In genomic region chr6:168574699-168575195, GRCh38 we compare ENCODE assay signal across 12 cellular contexts.
A peak's percentile ranks its signal among the peaks of the same experiment; 100 is the strongest.
DNase-seq lines count a peak whose midpoint lies in the region; ATAC-seq, FAIRE-seq and TF ChIP-seq lines count a peak whose summit lies in the region.
"Had no signal": no experiment of that assay in that cellular context is flagged by ENCODE, and none has a peak within 500 bp of the region (broad histone marks: within the 10 kb centered on the region; RNA-seq: fewer than 3 reads in every experiment).

No MANE protein-coding gene starts in this region.

- no peak for TF ChIP-seq EP300 in H1 (IDR thresholded peaks at IDR 0.05; ENCODE audit: borderline replicate concordance in 1 of 2, low read depth in 2 of 2, low read length in 2 of 2)

- H3K36me3 Mint-ChIP-seq in activated CD4-positive, alpha-beta memory T cell treated with anti-CD3 and anti-CD28 coated beads, Interleukin-2, amount 10 ng/mL, durations not matched to agents 7 days and 5 days (ENCODE audit: low read depth) = no peaks in the 10 kb centered on the region

- H3K27ac ChIP-seq in H1 (ENCODE audit: low read depth, low read length) (no peak overlapping the region), keratinocyte (ENCODE audit: control insufficient read depth, insufficient read depth, low read length) (no peak overlapping the region)

- H3K27me3 Mint-ChIP-seq in activated CD4-positive, alpha-beta memory T cell treated with anti-CD3 and anti-CD28 coated beads, Interleukin-2, amount 10 ng/mL, durations not matched to agents 7 days and 5 days = no peaks in the 10 kb centered on the region

- TF ChIP-seq RAD21 in H1 (IDR thresholded peaks at IDR 0.05 in 1 of 2, conservative IDR thresholded peaks at IDR 0.05 in 1 of 2; ENCODE audit: low read depth in 2 of 2, low read length in 2 of 2) = no peak

- H3K9me3 Mint-ChIP-seq in activated CD4-positive, alpha-beta memory T cell treated with anti-CD3 and anti-CD28 coated beads, Interleukin-2, amount 10 ng/mL, durations not matched to agents 7 days and 5 days = no peaks in the 10 kb centered on the region

- no peak overlapping the region for H2AK5ac ChIP-seq in H1 (ENCODE audit: low read depth, low read length)

- H3K4me1 ChIP-seq in H1 (replicated peaks in 1 of 4; ENCODE audit: control insufficient read depth in 3 of 4, insufficient read depth in 4 of 4, low read length in 3 of 4) (peaks cover 0 to 7% (median 1%) of the 10 kb centered on the region in 4 experiments; a peak in 4 of 7 replicates), keratinocyte (ENCODE audit: control insufficient read depth, extremely low read depth, insufficient read depth, low read length) (no peaks in the 10 kb centered on the region)

- H4K91ac ChIP-seq in H1 (replicated peaks; ENCODE audit: insufficient read length, low read length) = no peak overlapping the region

- dilution Hi-C loops in keratinocyte (cut with MboI; ENCODE audit: extremely low pct_ligation_motif_present, low sequenced_read_pairs) = no loop called here

- H3K4me3 Mint-ChIP-seq in activated CD4-positive, alpha-beta memory T cell treated with anti-CD3 and anti-CD28 coated beads, Interleukin-2, amount 10 ng/mL, durations not matched to agents 7 days and 5 days = no peak overlapping the region

- H4K8ac ChIP-seq in H1 (ENCODE audit: extremely low read depth, insufficient read depth, low read length) = peak overlapping the region; percentile 53; the same call in 1 of the 2 replicates

- no peak for TF ChIP-seq CTCF in H1 (IDR thresholded peaks at IDR 0.05; ENCODE audit: control extremely low read depth in 1 of 3, insufficient read depth in 1 of 3, low read depth in 1 of 3, low read length in 3 of 3)
- TF ChIP-seq CTCF in keratinocyte (optimal IDR thresholded peaks at IDR 0.05 in 1 of 3, IDR thresholded peaks at IDR 0.05 in 1 of 3, conservative IDR thresholded peaks at IDR 0.05 in 1 of 3; ENCODE audit: extremely low read depth in 1 of 3, insufficient read depth in 2 of 3, low read length in 3 of 3) = no peak

- H3K9me1 ChIP-seq in keratinocyte (ENCODE audit: control insufficient read depth, extremely low read depth, insufficient read depth, low read length) = no peaks in the 10 kb centered on the region

- H2BK5ac ChIP-seq in H1 (ENCODE audit: low read depth, low read length) = no peak overlapping the region

- H3K27me3 ChIP-seq in MG63 (no peaks in the 10 kb centered on the region), H1 (replicated peaks in 1 of 4; ENCODE audit: control insufficient read depth in 3 of 4, extremely low read depth in 1 of 4, insufficient read depth in 3 of 4, low read length in 3 of 4) (no peaks in the 10 kb centered on the region), keratinocyte (ENCODE audit: control insufficient read depth, extremely low read depth, insufficient read depth, low read length) (no peaks in the 10 kb centered on the region)

- no peak overlapping the region for H2BK12ac ChIP-seq in H1 (ENCODE audit: low read depth, low read length)

- H3K9ac ChIP-seq in H1 (replicated peaks in 1 of 4; ENCODE audit: extremely low read depth in 1 of 4, low read depth in 3 of 4, low read length in 3 of 4) (no peak overlapping the region), keratinocyte (ENCODE audit: control insufficient read depth, extremely low read depth, insufficient read depth, low read length) (no peak overlapping the region)

- H3K18ac ChIP-seq in H1 (ENCODE audit: extremely low read depth, low read length) = no peak overlapping the region

- no peaks in the 10 kb centered on the region for H3K23me2 ChIP-seq in H1 (ENCODE audit: low read depth, low read length)

- no peaks in the 10 kb centered on the region for H3K4me1 Mint-ChIP-seq in activated CD4-positive, alpha-beta memory T cell treated with anti-CD3 and anti-CD28 coated beads, Interleukin-2, amount 10 ng/mL, durations not matched to agents 7 days and 5 days

- H3K4ac ChIP-seq in H1 (replicated peaks; ENCODE audit: insufficient read length, low read depth, low read length) = no peak overlapping the region

- H2BK120ac ChIP-seq in H1 (replicated peaks; ENCODE audit: low read depth, low read length) = no peak overlapping the region

- no peak overlapping the region for H2BK15ac ChIP-seq in H1 (ENCODE audit: low read length)

- no peaks in the 10 kb centered on the region for H3K79me1 ChIP-seq in H1 (ENCODE audit: low read depth, low read length)

- H3K4me3 ChIP-seq in MG63 (no peak overlapping the region), H1 (ENCODE audit: extremely low read depth in 1 of 4, insufficient read depth in 2 of 4, low read depth in 3 of 4, low read length in 4 of 4) (no peak overlapping the region), keratinocyte (ENCODE audit: control insufficient read depth in 2 of 3, extremely low read depth in 1 of 3, insufficient read depth in 2 of 3, low read depth in 1 of 3, low read length in 3 of 3) (no peak overlapping the region)

- no peak overlapping the region for H2BK20ac ChIP-seq in H1 (ENCODE audit: low read length)

- H3K23ac ChIP-seq in H1 (ENCODE audit: insufficient read length) = no peak overlapping the region

- H4K5ac ChIP-seq in H1 (ENCODE audit: insufficient read length, low read depth, low read length) = no peak overlapping the region

- POLR2A ChIA-PET in H1 (lab: Charles Lee; ENCODE audit: partially characterized antibody) = no interaction called here
- POLR2A ChIA-PET in activated CD4-positive, alpha-beta memory T cell treated with anti-CD3 and anti-CD28 coated beads, Interleukin-2, amount 10 ng/mL, durations not matched to agents 7 days and 5 days (lab: Charles Lee) = no interaction called here

- FAIRE-seq in H1 (lab: Jason Lieb, UNC) (no peak), keratinocyte (lab: Jason Lieb, UNC) (no peak)

- intact Hi-C loops in sciatic nerve (cut with DNase I) = no loop called here

- H3K4me2 ChIP-seq in H1 (ENCODE audit: insufficient read depth in 1 of 2, low read depth in 2 of 2, low read length in 2 of 2) = no peak overlapping the region
- no peak overlapping the region for H3K4me2 ChIP-seq in keratinocyte (ENCODE audit: control insufficient read depth, extremely low read depth, insufficient read depth, low read depth, low read length)

- WGBS in H1 (ENCODE audit: extremely low coverage in 1 of 2, insufficient coverage in 1 of 2, insufficient read length in 1 of 2, insufficient replicate concordance in 2 of 2, low coverage in 1 of 2, low lambda C conversion rate in 2 of 2, missing lambda C conversion rate in 1 of 2), 2 experiments = 88% methylated on average over 17 of the region's 17 CpGs; no CpG with 5 or more reads in 1 of the 2 experiments

- no peaks in the 10 kb centered on the region for H3K79me2 ChIP-seq in H1 (ENCODE audit: control insufficient read depth in 1 of 2, insufficient read depth in 2 of 2, low read length in 2 of 2)
- no peaks in the 10 kb centered on the region for H3K79me2 ChIP-seq in keratinocyte (ENCODE audit: control insufficient read depth, insufficient read depth, low read length)

- H3K56ac ChIP-seq in H1 (replicated peaks; ENCODE audit: insufficient read length, low read depth, low read length) = no peak overlapping the region

- no peak overlapping the region for H3K27ac Mint-ChIP-seq in activated CD4-positive, alpha-beta memory T cell treated with anti-CD3 and anti-CD28 coated beads, Interleukin-2, amount 10 ng/mL, durations not matched to agents 7 days and 5 days

- no peak for TF ChIP-seq POLR2A in H1 (IDR thresholded peaks at IDR 0.05; ENCODE audit: control extremely low read depth in 1 of 2, low read depth in 2 of 2, low read length in 2 of 2)

- peak; percentile 21 for DNase-seq in MG63
- DNase-seq in H1 (ENCODE audit: low read depth in 1 of 2, low spot score in 2 of 2) = peak in 1 of 2 experiments; percentile 49
- no peak for DNase-seq in keratinocyte (ENCODE audit: low read depth, low spot score)
- DNase-seq in sciatic nerve (ENCODE audit: low spot score) = no peak
- DNase-seq in activated CD4-positive, alpha-beta memory T cell treated with anti-CD3 and anti-CD28 coated beads, Interleukin-2, amount 10 ng/mL, durations not matched to agents 7 days and 5 days = no peak
- DNase-seq in germinal center (ENCODE audit: low spot score) = no peak
- DNase-seq in CD1c-positive myeloid dendritic cell (ENCODE audit: extremely low spot score) = no peak
- DNase-seq: islet precursor cell; NCI-H1105 treated with DMSO at 0.1 percent for 48 hours; stimulated activated CD4-positive, alpha-beta T cell treated with anti-CD3 and anti-CD28 coated beads, Interleukin-15, amount 100 ng/mL, for 24 hours; T-helper 9 cell had no signal

- no peaks in the 10 kb centered on the region for H4K20me1 ChIP-seq in H1 (replicated peaks in 1 of 2; ENCODE audit: control insufficient read depth in 1 of 2, insufficient read depth in 2 of 2, low read length in 2 of 2)
- H4K20me1 ChIP-seq in keratinocyte (ENCODE audit: control insufficient read depth, extremely low read depth, insufficient read depth, low read length) = no peaks in the 10 kb centered on the region

- ATAC-seq in sciatic nerve = peak; percentile 82
- ATAC-seq in HG02623 (IDR thresholded peaks at IDR 0.05; ENCODE audit: unreplicated experiment) = no peak

- H3K36me3 ChIP-seq in MG63 = no peaks in the 10 kb centered on the region
- H3K36me3 ChIP-seq in H1 (ENCODE audit: control insufficient read depth in 2 of 4, insufficient read depth in 4 of 4, low read length in 3 of 4) = no peaks in the 10 kb centered on the region; a peak in 1 of 8 replicates
- no peaks in the 10 kb centered on the region for H3K36me3 ChIP-seq in keratinocyte (ENCODE audit: control insufficient read depth in 2 of 2, extremely low read depth in 1 of 2, insufficient read depth in 2 of 2, low read length in 2 of 2)

- CTCF ChIA-PET in H1 (lab: Charles Lee; ENCODE audit: partially characterized antibody) = interaction anchor here (0.8 to 1.8 kb wide), 3 partner anchors 12 to 204 kb away, joined by 3 to 6 read pairs (median 5); no protein-coding TSS in a partner anchor
- CTCF ChIA-PET in activated CD4-positive, alpha-beta memory T cell treated with anti-CD3 and anti-CD28 coated beads, Interleukin-2, amount 10 ng/mL, durations not matched to agents 7 days and 5 days (lab: Charles Lee) = no interaction called here

- H3K14ac ChIP-seq in H1 (ENCODE audit: insufficient read length) = no peak overlapping the region

- no peaks in the 10 kb centered on the region for H3K9me3 ChIP-seq in MG63
- H3K9me3 ChIP-seq in H1 (ENCODE audit: insufficient read depth in 2 of 2, low read depth in 1 of 2, low read length in 1 of 2) = no peaks in the 10 kb centered on the region
- H3K9me3 ChIP-seq in keratinocyte (ENCODE audit: control insufficient read depth, low read depth, low read length) = no peaks in the 10 kb centered on the region

- H2AFZ ChIP-seq in H1 (ENCODE audit: low read length) (no peak overlapping the region), keratinocyte (ENCODE audit: control insufficient read depth, low read length) (peak overlapping the region; percentile 23)

TF ChIP-seq in H1, 55 proteins besides CTCF, POLR2A, EP300 and RAD21 (continues in another document):
- peak; percentile 68; the same call in 1 of the 2 replicates for TF ChIP-seq GABPA (IDR thresholded peaks at IDR 0.05; ENCODE audit: borderline replicate concordance, insufficient read depth, low read length)
